In genomic region chr1:121516279-121516967, GRCh38 we compare ENCODE assay signal across 8 cellular contexts.
DNase-seq lines count a peak whose midpoint lies in the region; ATAC-seq, FAIRE-seq and TF ChIP-seq lines count a peak whose summit lies in the region.

No MANE protein-coding gene starts in this region.

- H3K36me3 Mint-ChIP-seq in CD8-positive, alpha-beta T cell: peaks cover 8% of the 10 kb centered on the region
- peaks cover 6% of the 10 kb centered on the region for H3K36me3 Mint-ChIP-seq in activated T-cell treated with anti-CD3 and anti-CD28 coated beads, Interleukin-2, amount 50 U/mL, for 24 hours (ENCODE audit: low read depth)

- POLR2A ChIA-PET in CD8-positive, alpha-beta T cell (lab: Charles Lee): interaction anchor here (0.6 to 1.1 kb wide), 6 partner anchors 11 to 71 kb away, joined by 3 to 8 read pairs (median 4); no protein-coding TSS in a partner anchor

- H3K27me3 ChIP-seq in CD8-positive, alpha-beta T cell (ENCODE audit: insufficient read depth, low read length): no peaks in the 10 kb centered on the region
- peaks cover 0 to 19% (median 7%) of the 10 kb centered on the region in 7 donors for H3K27me3 ChIP-seq in spleen (replicated peaks in 1 of 7)

- H3K27ac ChIP-seq in CD8-positive, alpha-beta T cell (ENCODE audit: low read depth, low read length): peak overlapping the region; percentile 32
- H3K27ac ChIP-seq in spleen: peak overlapping the region; percentile 22 to 82 (median 68)

- intact Hi-C loops in CD8-positive, alpha-beta T cell (cut with DNase I, micrococcal nuclease): loop anchor here (2.0 to 5.0 kb wide), 4 partner anchors 34 to 69 kb away; no protein-coding TSS in a partner anchor
- intact Hi-C loops in spleen (cut with DNase I; ENCODE audit: low total_unique reads): no loop called here

- ATAC-seq in CD8-positive, alpha-beta T cell: peak; percentile 30
- ATAC-seq in GM21390 (IDR thresholded peaks at IDR 0.05; ENCODE audit: unreplicated experiment): peak; percentile 88

- peaks cover 37% of the 10 kb centered on the region for H3K4me1 ChIP-seq in CD8-positive, alpha-beta T cell (ENCODE audit: insufficient read depth, low read length)
- peaks cover 3 to 55% (median 41%) of the 10 kb centered on the region in 6 donors for H3K4me1 ChIP-seq in spleen

- no peaks in the 10 kb centered on the region for H3K9me3 ChIP-seq in CD8-positive, alpha-beta T cell (ENCODE audit: low read length)
- H3K9me3 ChIP-seq in spleen: peaks cover 0 to 10% (median 0%) of the 10 kb centered on the region in 8 donors

- no peak for TF ChIP-seq CTCF in CD8-positive, alpha-beta T cell (IDR thresholded peaks at IDR 0.05)
- TF ChIP-seq CTCF in spleen (IDR thresholded peaks at IDR 0.05 in 8 of 11, conservative IDR thresholded peaks at IDR 0.05 in 3 of 11) (no peak), GM13976 (IDR thresholded peaks at IDR 0.05; ENCODE audit: borderline replicate concordance, control extremely low read depth, extremely low read depth, insufficient read depth, missing control alignments) (no peak)

- DNase-seq in CD8-positive, alpha-beta T cell: peak in 5 of 7 experiments; percentile 7 to 52 (median 25)
- no peak for DNase-seq in HTR-8/SVneo (ENCODE audit: insufficient read length, low spot score)
- peak; percentile 41 for DNase-seq in activated T-cell treated with anti-CD3 and anti-CD28 coated beads, Interleukin-2, amount 50 U/mL, for 24 hours
- peak; percentile 75 for DNase-seq in spleen
- no peak for DNase-seq in DMS114 treated with DMSO at 0.1 percent for 48 hours (lab: John Stamatoyannopoulos, UW; ENCODE audit: unreplicated experiment)
- no peak for DNase-seq in GM13976 (ENCODE audit: low spot score)
- no peak for DNase-seq in ureter (ENCODE audit: low spot score)

- H3K36me3 ChIP-seq in CD8-positive, alpha-beta T cell (ENCODE audit: insufficient read depth, low read length): no peaks in the 10 kb centered on the region
- H3K36me3 ChIP-seq in spleen: no peaks in the 10 kb centered on the region

- H3K27me3 Mint-ChIP-seq in CD8-positive, alpha-beta T cell (ENCODE audit: low read depth): no peaks in the 10 kb centered on the region
- H3K27me3 Mint-ChIP-seq in activated T-cell treated with anti-CD3 and anti-CD28 coated beads, Interleukin-2, amount 50 U/mL, for 24 hours: no peaks in the 10 kb centered on the region

- in situ Hi-C loops in GM13976 (cut with MboI; ENCODE audit: low sequenced_read_pairs, unreplicated experiment): no loop called here

- 21 to 31% (median 25%) methylated on average over 8 of the region's 8 CpGs for WGBS in spleen, 5 donors

- FAIRE-seq in HTR-8/SVneo (lab: Jason Lieb, UNC): peak; percentile 20

- peak overlapping the region; percentile 91 for H3K27ac Mint-ChIP-seq in CD8-positive, alpha-beta T cell
- peak overlapping the region; percentile 80 for H3K27ac Mint-ChIP-seq in activated T-cell treated with anti-CD3 and anti-CD28 coated beads, Interleukin-2, amount 50 U/mL, for 24 hours

- H3K4me3 ChIP-seq in CD8-positive, alpha-beta T cell (ENCODE audit: low read depth, low read length): peak overlapping the region; percentile 7
- H3K4me3 ChIP-seq in spleen: peak overlapping the region in 1 of 8 donors; percentile 37

- peaks cover 66% of the 10 kb centered on the region for H3K4me1 Mint-ChIP-seq in CD8-positive, alpha-beta T cell (ENCODE audit: low read depth)
- peaks cover 63% of the 10 kb centered on the region for H3K4me1 Mint-ChIP-seq in activated T-cell treated with anti-CD3 and anti-CD28 coated beads, Interleukin-2, amount 50 U/mL, for 24 hours (ENCODE audit: low read depth)

- H3K9me3 Mint-ChIP-seq in CD8-positive, alpha-beta T cell: no peaks in the 10 kb centered on the region
- peaks cover 4% of the 10 kb centered on the region for H3K9me3 Mint-ChIP-seq in activated T-cell treated with anti-CD3 and anti-CD28 coated beads, Interleukin-2, amount 50 U/mL, for 24 hours

- CTCF ChIA-PET in CD8-positive, alpha-beta T cell (lab: Charles Lee): interaction anchor here (0.8 to 2.0 kb wide), 4 partner anchors 9 to 70 kb away, joined by 3 to 8 read pairs (median 5); no protein-coding TSS in a partner anchor

- TF ChIP-seq POLR2A in spleen (IDR thresholded peaks at IDR 0.05): no peak

- H3K4me3 Mint-ChIP-seq in CD8-positive, alpha-beta T cell: peak overlapping the region; percentile 79
- H3K4me3 Mint-ChIP-seq in activated T-cell treated with anti-CD3 and anti-CD28 coated beads, Interleukin-2, amount 50 U/mL, for 24 hours: peak overlapping the region; percentile 52

Comparison
In these comparisons a context has a peak if more than half of its experiments do, and no peak if none do; other contexts are left out.
1. DNase-seq: peak in CD8-positive, alpha-beta T cell (5 of 7), activated T-cell treated with anti-CD3 and anti-CD28 coated beads, Interleukin-2, amount 50 U/mL, for 24 hours (single experiment) and spleen (single experiment); none in HTR-8/SVneo (single experiment), DMS114 treated with DMSO at 0.1 percent for 48 hours (single experiment), GM13976 (single experiment) and ureter (single experiment).